10 cellular contexts compared by ENCODE assay signal in the genomic region with DNA sequence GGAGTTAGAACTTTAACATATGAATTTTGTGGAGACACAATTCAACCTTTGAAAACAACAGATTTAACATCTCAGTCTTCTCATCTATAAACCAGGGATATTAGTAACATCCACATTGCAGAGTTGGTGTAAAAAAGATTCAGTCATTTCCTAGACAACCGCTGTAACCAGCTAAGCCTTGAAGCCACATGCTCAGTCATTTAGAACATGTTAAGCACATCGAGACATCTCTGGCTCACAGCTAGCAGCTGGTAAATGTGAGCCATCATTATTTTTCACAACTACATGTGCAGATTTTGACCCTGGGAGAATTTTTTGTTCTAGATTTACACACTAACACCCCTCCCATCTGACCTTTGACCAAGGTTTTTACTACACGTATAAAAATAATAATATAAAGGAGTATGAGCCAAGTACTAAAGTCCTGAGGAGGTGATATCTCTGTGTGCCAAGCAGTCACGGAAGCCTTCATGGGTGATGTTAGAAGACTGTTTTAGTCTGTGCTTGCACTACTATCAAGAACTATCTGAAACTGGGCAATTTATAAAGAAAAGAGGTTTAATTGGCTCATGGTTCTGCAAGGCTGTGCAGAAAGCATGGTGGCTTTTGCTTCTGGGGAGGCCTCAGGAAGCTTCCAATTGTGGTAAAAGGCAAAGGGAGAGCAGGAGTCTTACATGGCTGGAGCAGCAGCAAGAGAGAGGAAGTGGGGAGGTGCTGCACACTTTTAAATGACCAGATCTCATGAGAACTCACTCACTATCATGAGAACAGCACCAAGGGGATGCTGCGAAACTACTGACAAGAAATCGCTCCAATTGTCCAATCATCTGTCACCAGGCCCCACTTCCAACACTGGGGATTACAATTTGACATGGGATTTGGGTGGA. TPM values are rescaled to one million over a fixed set of nuclear protein-coding genes. Genes with fewer than 3 reads are reported as not detected.
"Had no signal": no experiment of that assay in that cellular context is flagged by ENCODE, and none has a peak within 500 bp of the region (broad histone marks: within the 10 kb centered on the region; RNA-seq: fewer than 3 reads in every experiment).

No MANE protein-coding gene starts in this region.

- H3K4me1 ChIP-seq: sigmoid colon had no signal

- H3K27me3 ChIP-seq: sigmoid colon had no signal

- H3K27me3 Mint-ChIP-seq: dendritic cell treated with granulocyte-macrophage colony-stimulating factor and Interleukin-4, amounts not matched to agents 40 ng/mL and 50 ng/mL, for 4 days had no signal

- H3K27ac ChIP-seq: gastroesophageal sphincter, sigmoid colon had no signal

- H3K36me3 Mint-ChIP-seq: activated naive CD8-positive, alpha-beta T cell treated with anti-CD3 and anti-CD28 coated beads for 36 hours had no signal

- H3K9me3 Mint-ChIP-seq: activated naive CD8-positive, alpha-beta T cell treated with anti-CD3 and anti-CD28 coated beads for 36 hours; dendritic cell treated with granulocyte-macrophage colony-stimulating factor and Interleukin-4, amounts not matched to agents 40 ng/mL and 50 ng/mL, for 4 days; stimulated activated naive CD8-positive, alpha-beta T cell treated with anti-CD3 and anti-CD28 coated beads, Interleukin-15, Interleukin-2, amounts not matched to agents 100 ng/mL and 50 ng/mL, for 24 hours had no signal

- H3K4me3 Mint-ChIP-seq: activated naive CD8-positive, alpha-beta T cell treated with anti-CD3 and anti-CD28 coated beads for 36 hours; dendritic cell treated with granulocyte-macrophage colony-stimulating factor and Interleukin-4, amounts not matched to agents 40 ng/mL and 50 ng/mL, for 4 days; neural crest cell; stimulated activated naive CD8-positive, alpha-beta T cell treated with anti-CD3 and anti-CD28 coated beads, Interleukin-15, Interleukin-2, amounts not matched to agents 100 ng/mL and 50 ng/mL, for 24 hours had no signal

- H3K36me3 ChIP-seq: gastroesophageal sphincter, sigmoid colon had no signal

- DNase-seq: cerebellar nuclear complex, left ventricle myocardium superior had no signal

- H3K9me3 ChIP-seq: gastroesophageal sphincter, sigmoid colon had no signal

- H3K27ac Mint-ChIP-seq: activated naive CD8-positive, alpha-beta T cell treated with anti-CD3 and anti-CD28 coated beads for 36 hours; dendritic cell treated with granulocyte-macrophage colony-stimulating factor and Interleukin-4, amounts not matched to agents 40 ng/mL and 50 ng/mL, for 4 days; stimulated activated naive CD8-positive, alpha-beta T cell treated with anti-CD3 and anti-CD28 coated beads, Interleukin-15, Interleukin-2, amounts not matched to agents 100 ng/mL and 50 ng/mL, for 24 hours had no signal

- H3K4me3 ChIP-seq: gastroesophageal sphincter, sigmoid colon had no signal

RNA-seq across cellular contexts. Expression of a gene that starts 48.7 kb away (rescaled TPM):
- total RNA-seq: activated naive CD8-positive, alpha-beta T cell treated with anti-CD3 and anti-CD28 coated beads for 36 hours; epithelial cell of proximal tubule; neural crest cell; osteocyte had no signal
